ENCODE assay signal across 8 cellular contexts in genomic region chr3:187318819-187319616, GRCh38.
A peak's percentile ranks its signal among the peaks of the same experiment; 100 is the strongest.
DNase-seq lines count a peak whose midpoint lies in the region; ATAC-seq and TF ChIP-seq lines count a peak whose summit lies in the region.

No MANE protein-coding gene starts in this region.

- H3K9me3 ChIP-seq in DND-41 (ENCODE audit: insufficient read depth, low read length, severe bottlenecking) = no peaks in the 10 kb centered on the region

- H3K27ac ChIP-seq in DND-41 (ENCODE audit: low read length) = no peak overlapping the region

- H3K9ac ChIP-seq in DND-41 (ENCODE audit: low read depth, low read length) = no peak overlapping the region

- no peaks in the 10 kb centered on the region for H3K36me3 ChIP-seq in DND-41 (ENCODE audit: insufficient read depth, low read length)

- H2AFZ ChIP-seq in DND-41 (ENCODE audit: low read depth, low read length) = no peak overlapping the region; the same call in 1 of the 2 replicates

- TF ChIP-seq CTCF in DND-41 (IDR thresholded peaks at IDR 0.05; ENCODE audit: borderline replicate concordance, extremely low read depth, low read length, poor library complexity, severe bottlenecking) = peak; percentile 91

- peaks cover 1% of the 10 kb centered on the region for H3K27me3 ChIP-seq in DND-41 (ENCODE audit: insufficient read depth, low read length, poor library complexity)

- H3K36me3 Mint-ChIP-seq in activated naive CD4-positive, alpha-beta T cell treated with anti-CD3 and anti-CD28 coated beads, Interleukin-2, amount 10 ng/mL, durations not matched to agents 7 days and 5 days = no peaks in the 10 kb centered on the region

- H4K20me1 ChIP-seq in DND-41 (ENCODE audit: insufficient read depth, low read length) = no peaks in the 10 kb centered on the region

- TF ChIP-seq EP300 in Ishikawa (IDR thresholded peaks at IDR 0.05; ENCODE audit: borderline replicate concordance) = no peak

- peak; percentile 94 for TF ChIP-seq RAD21 in Ishikawa (IDR thresholded peaks at IDR 0.05; ENCODE audit: low read depth)

- H3K4me3 ChIP-seq in DND-41 (ENCODE audit: low read depth in 1 of 2, low read length in 2 of 2) = no peak overlapping the region

- DNase-seq in DND-41 (peak; percentile 53), RKO (ENCODE audit: low spot score) (peak; percentile 63), globus pallidus (ENCODE audit: low spot score) (peak; percentile 43), pons (ENCODE audit: low spot score) (peak; percentile 63)
- DNase-seq in activated naive CD4-positive, alpha-beta T cell treated with anti-CD3 and anti-CD28 coated beads, Interleukin-2, amount 10 ng/mL, durations not matched to agents 7 days and 5 days = peak; percentile 54

- H3K27ac Mint-ChIP-seq in activated naive CD4-positive, alpha-beta T cell treated with anti-CD3 and anti-CD28 coated beads, Interleukin-2, amount 10 ng/mL, durations not matched to agents 7 days and 5 days = no peak overlapping the region

- H3K4me1 Mint-ChIP-seq in activated naive CD4-positive, alpha-beta T cell treated with anti-CD3 and anti-CD28 coated beads, Interleukin-2, amount 10 ng/mL, durations not matched to agents 7 days and 5 days = peaks cover 10% of the 10 kb centered on the region

- H3K9me3 Mint-ChIP-seq in activated naive CD4-positive, alpha-beta T cell treated with anti-CD3 and anti-CD28 coated beads, Interleukin-2, amount 10 ng/mL, durations not matched to agents 7 days and 5 days = no peaks in the 10 kb centered on the region

- no peak overlapping the region for H3K4me2 ChIP-seq in DND-41 (ENCODE audit: insufficient read depth, low read length)

- H3K27me3 Mint-ChIP-seq in activated naive CD4-positive, alpha-beta T cell treated with anti-CD3 and anti-CD28 coated beads, Interleukin-2, amount 10 ng/mL, durations not matched to agents 7 days and 5 days = peaks cover 46% of the 10 kb centered on the region

- H3K4me3 Mint-ChIP-seq in activated naive CD4-positive, alpha-beta T cell treated with anti-CD3 and anti-CD28 coated beads, Interleukin-2, amount 10 ng/mL, durations not matched to agents 7 days and 5 days = no peak overlapping the region

- ATAC-seq in DND-41 (ENCODE audit: insufficient read depth, low read depth) (peak; percentile 66; the same call in 1 of the 3 replicates), GM21526 (IDR thresholded peaks at IDR 0.05; ENCODE audit: low FRiP score, unreplicated experiment) (no peak), HG03442 (IDR thresholded peaks at IDR 0.05; ENCODE audit: unreplicated experiment) (no peak)

- CTCF ChIA-PET in activated naive CD4-positive, alpha-beta T cell treated with anti-CD3 and anti-CD28 coated beads, Interleukin-2, amount 10 ng/mL, durations not matched to agents 7 days and 5 days (lab: Charles Lee) = interaction anchor here (0.6 to 8.9 kb wide), 60 partner anchors 8 to 1635 kb away, joined by 3 to 394 read pairs (median 4); partner anchors contain the start of genes RTP4 and SST

- no peaks in the 10 kb centered on the region for H3K79me2 ChIP-seq in DND-41 (ENCODE audit: insufficient read depth, low read length)

- no peaks in the 10 kb centered on the region for H3K4me1 ChIP-seq in DND-41 (ENCODE audit: insufficient read depth, low read length)

TF ChIP-seq in Ishikawa, 13 proteins besides CTCF, POLR2A, EP300 and RAD21:
- TF ChIP-seq TAF1 (IDR thresholded peaks at IDR 0.05; ENCODE audit: low read depth) (no peak), FOXM1 (IDR thresholded peaks at IDR 0.05; ENCODE audit: borderline replicate concordance, low read depth) (no peak), YY1 (IDR thresholded peaks at IDR 0.05; ENCODE audit: low read depth) (no peak), CREB1 (IDR thresholded peaks at IDR 0.05; ENCODE audit: low read depth) (no peak), EGR1 (IDR thresholded peaks at IDR 0.05) (no peak), TEAD4 (IDR thresholded peaks at IDR 0.05) (no peak), NFIC (IDR thresholded peaks at IDR 0.05) (no peak), CEBPB (IDR thresholded peaks at IDR 0.05) (no peak), REST (IDR thresholded peaks at IDR 0.05; ENCODE audit: low read depth) (no peak), USF1 (IDR thresholded peaks at IDR 0.05) (no peak), MAX (IDR thresholded peaks at IDR 0.05) (no peak)
